ENCODE assay signal across 14 cellular contexts in the genomic region with DNA sequence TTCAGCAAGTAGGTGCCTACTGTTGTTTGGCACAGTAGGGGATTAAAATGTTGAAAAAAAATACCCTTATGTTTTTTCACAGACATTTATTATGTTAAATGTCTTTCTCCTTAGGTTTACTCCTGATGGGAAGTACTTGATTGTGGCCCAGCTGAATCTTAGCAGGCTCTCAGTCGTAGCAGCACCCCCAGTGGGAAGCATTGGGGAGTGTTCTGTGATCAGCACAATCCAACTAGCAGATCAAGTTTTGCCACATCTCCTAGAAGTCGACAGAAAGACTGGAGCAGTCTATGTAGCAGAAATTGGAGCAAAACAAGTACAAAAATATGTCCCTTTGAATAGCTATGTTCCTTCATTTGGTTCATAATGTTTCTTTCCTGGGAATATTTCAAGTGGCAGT. TPM values are rescaled to one million over a fixed set of nuclear protein-coding genes. Genes with fewer than 3 reads are reported as not detected.
DNase-seq lines count a peak whose midpoint lies in the region; ATAC-seq, FAIRE-seq and TF ChIP-seq lines count a peak whose summit lies in the region.
"Had no signal": no experiment of that assay in that cellular context is flagged by ENCODE, and none has a peak within 500 bp of the region (broad histone marks: within the 10 kb centered on the region; RNA-seq: fewer than 3 reads in every experiment).

No MANE protein-coding gene starts in this region.

- no peak for ATAC-seq in aorta (ENCODE audit: low FRiP score)
- no peak for ATAC-seq in Right ventricle myocardium superior (ENCODE audit: poor library complexity)
- ATAC-seq in effector memory CD8-positive, alpha-beta T cell (replicated peaks): no peak
- ATAC-seq: stimulated activated naive B cell treated with anti-CD40 and anti-IgM and Interleukin-4, amounts not matched to agents 10 μg/mL and 1 μg/mL and 100 μg/mL, for 72 hours had no signal

- H3K27me3 ChIP-seq in DOHH2 (ENCODE audit: control insufficient read depth, low read length) (no peaks in the 10 kb centered on the region), Loucy (ENCODE audit: insufficient read depth, low read length, poor library complexity, severe bottlenecking) (no peaks in the 10 kb centered on the region), H1 (replicated peaks in 1 of 4; ENCODE audit: control insufficient read depth in 3 of 4, extremely low read depth in 1 of 4, insufficient read depth in 3 of 4, low read length in 3 of 4) (no peaks in the 10 kb centered on the region), neural progenitor cell (no peaks in the 10 kb centered on the region), aorta (ENCODE audit: control insufficient read depth in 1 of 2, insufficient read depth in 2 of 2, low read length in 1 of 2) (no peaks in the 10 kb centered on the region), right atrium auricular region (no peaks in the 10 kb centered on the region)
- H3K27me3 ChIP-seq: SJSA1 had no signal

- H2BK20ac ChIP-seq in H1 (ENCODE audit: low read length): no peak overlapping the region

- no peak overlapping the region for H3K27ac Mint-ChIP-seq in neural progenitor cell
- peak overlapping the region in 1 of 2 donors; percentile 15 for H3K27ac Mint-ChIP-seq in effector memory CD8-positive, alpha-beta T cell
- H3K27ac Mint-ChIP-seq: stimulated activated naive B cell treated with anti-CD40 and anti-IgM and Interleukin-4, amounts not matched to agents 10 μg/mL and 1 μg/mL and 100 μg/mL, for 72 hours had no signal

- no peak overlapping the region for H2BK12ac ChIP-seq in H1 (ENCODE audit: low read depth, low read length)

- no peaks in the 10 kb centered on the region for H3K79me2 ChIP-seq in DOHH2 (ENCODE audit: control insufficient read depth, low read length)
- peaks cover 6% of the 10 kb centered on the region; the same call in 1 of the 2 replicates for H3K79me2 ChIP-seq in Loucy (ENCODE audit: insufficient read depth, low read length)
- H3K79me2 ChIP-seq in H1 (ENCODE audit: control insufficient read depth in 1 of 2, insufficient read depth in 2 of 2, low read length in 2 of 2): no peaks in the 10 kb centered on the region
- H3K79me2 ChIP-seq in neural progenitor cell (ENCODE audit: low read depth): no peaks in the 10 kb centered on the region

- H3K9me2 ChIP-seq in DOHH2 (replicated peaks; ENCODE audit: control insufficient read depth, low read length) (no peaks in the 10 kb centered on the region), Loucy (replicated peaks; ENCODE audit: low read depth, low read length) (no peaks in the 10 kb centered on the region)

- H2BK15ac ChIP-seq in H1 (ENCODE audit: low read length): no peak overlapping the region

- no peak overlapping the region for H3K18ac ChIP-seq in H1 (ENCODE audit: extremely low read depth, low read length)

- no peak overlapping the region for H3K4me2 ChIP-seq in DOHH2 (ENCODE audit: low read length)
- H3K4me2 ChIP-seq in Loucy (ENCODE audit: low read depth, low read length, poor library complexity, severe bottlenecking): no peak overlapping the region
- peak overlapping the region in 1 of 2 experiments; percentile 34; a peak in 1 of 4 replicates for H3K4me2 ChIP-seq in H1 (ENCODE audit: insufficient read depth in 1 of 2, low read depth in 2 of 2, low read length in 2 of 2)
- no peak overlapping the region for H3K4me2 ChIP-seq in neural progenitor cell

- no peak for TF ChIP-seq EP300 in H1 (IDR thresholded peaks at IDR 0.05; ENCODE audit: borderline replicate concordance in 1 of 2, low read depth in 2 of 2, low read length in 2 of 2)

- TF ChIP-seq CTCF in DOHH2 (IDR thresholded peaks at IDR 0.05; ENCODE audit: low read depth, low read length, poor library complexity, severe bottlenecking): peak; percentile 13
- TF ChIP-seq CTCF in Loucy (conservative IDR thresholded peaks at IDR 0.05; ENCODE audit: low read length): peak; percentile 50
- TF ChIP-seq CTCF in H1 (IDR thresholded peaks at IDR 0.05; ENCODE audit: control extremely low read depth in 1 of 3, insufficient read depth in 1 of 3, low read depth in 1 of 3, low read length in 3 of 3): peak; percentile 36 to 60 (median 50)
- TF ChIP-seq CTCF in neural progenitor cell (IDR thresholded peaks at IDR 0.05): peak; percentile 42
- no peak for TF ChIP-seq CTCF in right atrium auricular region (IDR thresholded peaks at IDR 0.05)

- H3K27ac ChIP-seq in DOHH2 (ENCODE audit: low read depth, low read length) (no peak overlapping the region), H1 (ENCODE audit: low read depth, low read length) (no peak overlapping the region), neural progenitor cell (no peak overlapping the region), aorta (ENCODE audit: low read depth in 1 of 2, low read length in 2 of 2) (no peak overlapping the region), right atrium auricular region (no peak overlapping the region)
- H3K27ac ChIP-seq: SJSA1 had no signal

- peak; percentile 34 to 45 for TF ChIP-seq RAD21 in H1 (IDR thresholded peaks at IDR 0.05 in 1 of 2, conservative IDR thresholded peaks at IDR 0.05 in 1 of 2; ENCODE audit: low read depth in 2 of 2, low read length in 2 of 2)

- H3K9me3 ChIP-seq in DOHH2 (ENCODE audit: control insufficient read depth, insufficient read depth, low read length) (no peaks in the 10 kb centered on the region), Loucy (ENCODE audit: insufficient read depth, low read depth, low read length) (no peaks in the 10 kb centered on the region), H1 (ENCODE audit: insufficient read depth in 2 of 2, low read depth in 1 of 2, low read length in 1 of 2) (no peaks in the 10 kb centered on the region), neural progenitor cell (ENCODE audit: low read depth) (no peaks in the 10 kb centered on the region), aorta (ENCODE audit: control insufficient read depth, low read length) (no peaks in the 10 kb centered on the region), right atrium auricular region (no peaks in the 10 kb centered on the region)
- H3K9me3 ChIP-seq: SJSA1 had no signal

- H3K9ac ChIP-seq in Loucy (ENCODE audit: low read depth, low read length, poor library complexity, severe bottlenecking) (no peak overlapping the region), H1 (replicated peaks in 1 of 4; ENCODE audit: extremely low read depth in 1 of 4, low read depth in 3 of 4, low read length in 3 of 4) (no peak overlapping the region), neural progenitor cell (no peak overlapping the region)

- H3K9me3 Mint-ChIP-seq in neural progenitor cell: no peaks in the 10 kb centered on the region
- no peaks in the 10 kb centered on the region for H3K9me3 Mint-ChIP-seq in effector memory CD8-positive, alpha-beta T cell
- H3K9me3 Mint-ChIP-seq: activated T-helper 2 cell treated with anti-CD3 and anti-CD28 coated beads, Interferon-gamma antibody, Interleukin-2, Interleukin-4, amounts not matched to agents 10 μg/mL and 5 μg/mL and 100 μg/mL, durations not matched to agents 14 hours and 24 hours and 36 hours; stimulated activated naive B cell treated with anti-CD40 and anti-IgM and Interleukin-4, amounts not matched to agents 10 μg/mL and 1 μg/mL and 100 μg/mL, for 72 hours had no signal

- H3K4ac ChIP-seq in H1 (replicated peaks; ENCODE audit: insufficient read length, low read depth, low read length): no peak overlapping the region

- no peak overlapping the region for H3K56ac ChIP-seq in H1 (replicated peaks; ENCODE audit: insufficient read length, low read depth, low read length)

- no peak overlapping the region for H2BK5ac ChIP-seq in H1 (ENCODE audit: low read depth, low read length)

- H3K27me3 Mint-ChIP-seq in neural progenitor cell (ENCODE audit: insufficient read depth, low read depth): no peaks in the 10 kb centered on the region
- no peaks in the 10 kb centered on the region for H3K27me3 Mint-ChIP-seq in effector memory CD8-positive, alpha-beta T cell
- H3K27me3 Mint-ChIP-seq: stimulated activated naive B cell treated with anti-CD40 and anti-IgM and Interleukin-4, amounts not matched to agents 10 μg/mL and 1 μg/mL and 100 μg/mL, for 72 hours had no signal

- 21% methylated on average over 2 of the region's 2 CpGs; no CpG with 5 or more reads in 1 of the 2 experiments for WGBS in H1 (ENCODE audit: extremely low coverage in 1 of 2, insufficient coverage in 1 of 2, insufficient read length in 1 of 2, insufficient replicate concordance in 2 of 2, low coverage in 1 of 2, low lambda C conversion rate in 2 of 2, missing lambda C conversion rate in 1 of 2), 2 experiments
- 28 to 30% methylated on average over 2 of the region's 2 CpGs for WGBS in aorta, 2 donors

- peak; percentile 88 for FAIRE-seq in H1 (lab: Jason Lieb, UNC)

- H3K4me1 ChIP-seq in DOHH2 (ENCODE audit: control insufficient read depth, low read length) (no peaks in the 10 kb centered on the region), Loucy (ENCODE audit: insufficient read depth, low read length, poor library complexity, severe bottlenecking) (peaks cover under 1% of the 10 kb centered on the region), H1 (replicated peaks in 1 of 4; ENCODE audit: control insufficient read depth in 3 of 4, insufficient read depth in 4 of 4, low read length in 3 of 4) (peaks cover 0 to 6% (median 1%) of the 10 kb centered on the region in 4 experiments; a peak in 2 of 7 replicates), neural progenitor cell (peaks cover 3% of the 10 kb centered on the region), aorta (ENCODE audit: control insufficient read depth in 1 of 2, insufficient read depth in 2 of 2, low read length in 2 of 2) (no peaks in the 10 kb centered on the region), right atrium auricular region (no peaks in the 10 kb centered on the region)
- H3K4me1 ChIP-seq: SJSA1 had no signal

- no peak overlapping the region for H4K91ac ChIP-seq in H1 (replicated peaks; ENCODE audit: insufficient read length, low read length)

- H3K4me3 ChIP-seq in DOHH2 (ENCODE audit: low read length): no peak overlapping the region
- H3K4me3 ChIP-seq in Loucy (ENCODE audit: low read length, poor library complexity, severe bottlenecking): no peak overlapping the region
- no peak overlapping the region for H3K4me3 ChIP-seq in H1 (ENCODE audit: extremely low read depth in 1 of 4, insufficient read depth in 2 of 4, low read depth in 3 of 4, low read length in 4 of 4)
- H3K4me3 ChIP-seq in neural progenitor cell: no peak overlapping the region
- no peak overlapping the region for H3K4me3 ChIP-seq in aorta (ENCODE audit: low read length in 2 of 2)
- no peak overlapping the region for H3K4me3 ChIP-seq in right atrium auricular region
- H3K4me3 ChIP-seq: SJSA1 had no signal

- H3K4me3 Mint-ChIP-seq in neural progenitor cell: no peak overlapping the region
- no peak overlapping the region for H3K4me3 Mint-ChIP-seq in effector memory CD8-positive, alpha-beta T cell
- H3K4me3 Mint-ChIP-seq: stimulated activated naive B cell treated with anti-CD40 and anti-IgM and Interleukin-4, amounts not matched to agents 10 μg/mL and 1 μg/mL and 100 μg/mL, for 72 hours had no signal

- H3K36me3 Mint-ChIP-seq in neural progenitor cell: peaks cover 7% of the 10 kb centered on the region
- H3K36me3 Mint-ChIP-seq in effector memory CD8-positive, alpha-beta T cell (ENCODE audit: insufficient read depth): peaks cover 15% of the 10 kb centered on the region

- intact Hi-C loops in aorta (cut with DNase I): no loop called here
- intact Hi-C loops in Right ventricle myocardium superior (cut with DNase I): no loop called here

- peaks cover 5% of the 10 kb centered on the region for H3K4me1 Mint-ChIP-seq in neural progenitor cell
- peaks cover 0 to 7% of the 10 kb centered on the region in 2 donors for H3K4me1 Mint-ChIP-seq in effector memory CD8-positive, alpha-beta T cell (ENCODE audit: low read depth in 2 of 2)

- POLR2A ChIA-PET in H1 (lab: Charles Lee; ENCODE audit: partially characterized antibody): interaction anchor here (1.7 to 3.5 kb wide), 3 partner anchors 10 to 15 kb away, joined by 4 to 23 read pairs (median 5); partner anchors contain the start of genes NHLRC3 and PROSER1

- peaks cover 12% of the 10 kb centered on the region for H3K36me3 ChIP-seq in DOHH2 (ENCODE audit: control insufficient read depth, low read length)
- peaks cover 17% of the 10 kb centered on the region; the same call in 1 of the 2 replicates for H3K36me3 ChIP-seq in Loucy (ENCODE audit: insufficient read depth, low read length)
- H3K36me3 ChIP-seq in H1 (ENCODE audit: control insufficient read depth in 2 of 4, insufficient read depth in 4 of 4, low read length in 3 of 4): no peaks in the 10 kb centered on the region; a peak in 1 of 8 replicates
- H3K36me3 ChIP-seq in neural progenitor cell: peaks cover 7% of the 10 kb centered on the region
- peaks cover 0 to 2% of the 10 kb centered on the region in 2 donors for H3K36me3 ChIP-seq in aorta (ENCODE audit: control insufficient read depth in 1 of 2, insufficient read depth in 2 of 2, low read length in 1 of 2)
- H3K36me3 ChIP-seq in right atrium auricular region: peaks cover 3% of the 10 kb centered on the region
- H3K36me3 ChIP-seq: SJSA1 had no signal

- H3K79me1 ChIP-seq in H1 (ENCODE audit: low read depth, low read length): no peaks in the 10 kb centered on the region

- H4K8ac ChIP-seq in H1 (ENCODE audit: extremely low read depth, insufficient read depth, low read length): no peak overlapping the region

- CTCF ChIA-PET in H1 (lab: Charles Lee; ENCODE audit: partially characterized antibody): interaction anchor here (0.6 to 2.1 kb wide), 14 partner anchors 9 to 617 kb away, joined by 3 to 9 read pairs (median 3); partner anchors contain the start of gene PROSER1

- no peak overlapping the region for H2BK120ac ChIP-seq in H1 (replicated peaks; ENCODE audit: low read depth, low read length)

- no peak overlapping the region for H4K5ac ChIP-seq in H1 (ENCODE audit: insufficient read length, low read depth, low read length)

- H3F3A ChIP-seq in DOHH2 (ENCODE audit: control insufficient read depth, insufficient read depth): no peaks in the 10 kb centered on the region
- H3F3A ChIP-seq in Loucy (ENCODE audit: low read depth): no peaks in the 10 kb centered on the region
- no peaks in the 10 kb centered on the region for H3F3A ChIP-seq in neural progenitor cell (ENCODE audit: low read depth)

- no peaks in the 10 kb centered on the region; the same call in 1 of the 2 replicates for H3K23me2 ChIP-seq in H1 (ENCODE audit: low read depth, low read length)

- H2AFZ ChIP-seq in Loucy (ENCODE audit: low read length): no peak overlapping the region
- no peak overlapping the region for H2AFZ ChIP-seq in H1 (ENCODE audit: low read length)
- H2AFZ ChIP-seq in neural progenitor cell (replicated peaks): no peak overlapping the region

- DNase-seq in H1 (ENCODE audit: low read depth in 1 of 2, low spot score in 2 of 2) (peak; percentile 33 to 49), neural progenitor cell (ENCODE audit: low spot score) (peak; percentile 42), aorta (no peak), Right ventricle myocardium superior (no peak), right atrium auricular region (ENCODE audit: low spot score) (no peak)
- DNase-seq in effector memory CD8-positive, alpha-beta T cell: no peak
- DNase-seq: activated CD4-positive, alpha-beta T cell treated with anti-CD3 and anti-CD28 coated beads for 1 hour; stimulated activated naive B cell treated with anti-CD40 and anti-IgM and Interleukin-4, amounts not matched to agents 10 μg/mL and 1 μg/mL and 100 μg/mL, for 72 hours had no signal

- no peak for TF ChIP-seq POLR2A in H1 (IDR thresholded peaks at IDR 0.05; ENCODE audit: control extremely low read depth in 1 of 2, low read depth in 2 of 2, low read length in 2 of 2)

- H4K20me1 ChIP-seq in DOHH2 (ENCODE audit: control insufficient read depth, insufficient read depth, low read depth, low read length): no peaks in the 10 kb centered on the region
- peaks cover 3% of the 10 kb centered on the region for H4K20me1 ChIP-seq in Loucy (ENCODE audit: insufficient read depth, low read length, poor library complexity, severe bottlenecking)
- H4K20me1 ChIP-seq in H1 (replicated peaks in 1 of 2; ENCODE audit: control insufficient read depth in 1 of 2, insufficient read depth in 2 of 2, low read length in 2 of 2): no peaks in the 10 kb centered on the region
- no peaks in the 10 kb centered on the region for H4K20me1 ChIP-seq in neural progenitor cell (ENCODE audit: low read depth)

- H3K14ac ChIP-seq in H1 (ENCODE audit: insufficient read length): no peak overlapping the region

- no peak overlapping the region for H3K23ac ChIP-seq in H1 (ENCODE audit: insufficient read length)

- no peak overlapping the region for H2AK5ac ChIP-seq in H1 (ENCODE audit: low read depth, low read length)

RNA-seq across cellular contexts. Expression of gene NHLRC3, which starts 9.3 kb away (rescaled TPM):
- 12.4 and 13.1 TPM in 2 replicates for total RNA-seq in H1 (2021; fragmentation: NEBNext Ultra II Directional; extraction: Animal tissue kit (Norgen Biotek cat#: 25700))
- polyA plus RNA-seq in H1 (2011; rRNA removed): 11.4 and 16.9 TPM in 2 replicates
- polyA plus RNA-seq in H1 (2011; cell fraction: cytosol; rRNA removed): 15.5 TPM
- 9.4 TPM for polyA plus RNA-seq in H1 (2011; cell fraction: nucleus; rRNA removed)
- 10.5 to 14.6 TPM (median 11.1 TPM) in 4 replicates for polyA plus RNA-seq in H1 (2012, experiment 1 of 2)
- 1.1 TPM for polyA plus RNA-seq in H1 (2012, experiment 2 of 2)
- polyA plus RNA-seq in H1 (2013, experiment 1 of 2): 12.1 TPM
- polyA plus RNA-seq in H1 (2013, experiment 2 of 2): 12.4 TPM
- polyA minus RNA-seq in H1 (2011; rRNA and poly(A)+ RNA removed): 10.4 and 17.9 TPM in 2 replicates
- 8.4 TPM for polyA minus RNA-seq in H1 (2011; cell fraction: cytosol; rRNA and poly(A)+ RNA removed)
- 23.9 TPM for polyA minus RNA-seq in H1 (2011; cell fraction: nucleus; rRNA and poly(A)+ RNA removed)
- 29.0 and 42.5 TPM in 2 replicates for total RNA-seq in neural progenitor cell (ENCODE audit: low replicate concordance)
- 10 to 100 TPM; 21.9 to 35.9 TPM for total RNA-seq in aorta
- 10 to 100 TPM in 1 of 2 donors, 1 to 10 TPM in 1; 5.4 to 17.4 TPM for polyA plus RNA-seq in aorta
- 10.4 TPM for total RNA-seq in Right ventricle myocardium superior
- total RNA-seq in right atrium auricular region: 1 to 10 TPM; 5.1 to 8.6 TPM

RNA-seq across cellular contexts. Expression of gene PROSER1, which starts 9.7 kb away (rescaled TPM):
- 98.6 and 116 TPM in 2 replicates for total RNA-seq in H1 (2021; fragmentation: NEBNext Ultra II Directional; extraction: Animal tissue kit (Norgen Biotek cat#: 25700))
- polyA plus RNA-seq in H1 (2011; rRNA removed): 90.7 and 99.2 TPM in 2 replicates
- polyA plus RNA-seq in H1 (2011; cell fraction: cytosol; rRNA removed): 41.0 TPM
- 65.8 TPM for polyA plus RNA-seq in H1 (2011; cell fraction: nucleus; rRNA removed)
- 47.9 to 82.0 TPM (median 58.7 TPM) in 4 replicates for polyA plus RNA-seq in H1 (2012, experiment 1 of 2)
- polyA plus RNA-seq in H1 (2012, experiment 2 of 2): 19.8 TPM
- polyA plus RNA-seq in H1 (2013, experiment 1 of 2): 82.2 TPM
- 80.4 TPM for polyA plus RNA-seq in H1 (2013, experiment 2 of 2)
- polyA minus RNA-seq in H1 (2011; rRNA and poly(A)+ RNA removed): 46.5 and 56.7 TPM in 2 replicates
- 47.6 TPM for polyA minus RNA-seq in H1 (2011; cell fraction: cytosol; rRNA and poly(A)+ RNA removed)
- 83.0 TPM for polyA minus RNA-seq in H1 (2011; cell fraction: nucleus; rRNA and poly(A)+ RNA removed)
- total RNA-seq in neural progenitor cell (ENCODE audit: low replicate concordance): 44.4 and 72.0 TPM in 2 replicates
- 10 to 100 TPM; 22.4 to 26.4 TPM for total RNA-seq in aorta
- 10 to 100 TPM in 1 of 2 donors, 1 to 10 TPM in 1; 2.0 to 10.7 TPM for polyA plus RNA-seq in aorta
- 13.2 TPM for total RNA-seq in Right ventricle myocardium superior
- total RNA-seq in right atrium auricular region: 1 to 10 TPM; 7.8 to 8.9 TPM

RNA-seq across cellular contexts. Expression of gene STOML3, which starts 56.9 kb away (rescaled TPM):
- total RNA-seq in H1 (2021; fragmentation: NEBNext Ultra II Directional; extraction: Animal tissue kit (Norgen Biotek cat#: 25700)): not detected in 2 replicates
- polyA plus RNA-seq in H1 (2011; rRNA removed): 0.06 TPM in 1 of 2 replicates, not detected in the other
- 0.04 TPM for polyA plus RNA-seq in H1 (2011; cell fraction: cytosol; rRNA removed)
- not detected for polyA plus RNA-seq in H1 (2011; cell fraction: nucleus; rRNA removed)
- 0.11 TPM in 1 of 4 replicates, not detected in the others for polyA plus RNA-seq in H1 (2012, experiment 1 of 2)
- not detected for polyA plus RNA-seq in H1 (2012, experiment 2 of 2)
- polyA plus RNA-seq in H1 (2013, experiment 1 of 2): 0.04 TPM
- polyA plus RNA-seq in H1 (2013, experiment 2 of 2): 0.04 TPM
- not detected in 2 replicates for polyA minus RNA-seq in H1 (2011; rRNA and poly(A)+ RNA removed)
- not detected for polyA minus RNA-seq in H1 (2011; cell fraction: cytosol; rRNA and poly(A)+ RNA removed)
- polyA minus RNA-seq in H1 (2011; cell fraction: nucleus; rRNA and poly(A)+ RNA removed): not detected
- 0.21 and 0.28 TPM in 2 replicates for total RNA-seq in neural progenitor cell (ENCODE audit: low replicate concordance)
- total RNA-seq in aorta: not detected
- polyA plus RNA-seq in aorta: not detected
- total RNA-seq in Right ventricle myocardium superior: not detected
- not detected for total RNA-seq in right atrium auricular region
- total RNA-seq: activated T-helper 2 cell treated with anti-CD3 and anti-CD28 coated beads, Interferon-gamma antibody, Interleukin-2, Interleukin-4, amounts not matched to agents 10 μg/mL and 5 μg/mL and 100 μg/mL, durations not matched to agents 14 hours and 24 hours and 36 hours; fibroblast of lung; M059J; SJSA1 had no signal
- polyA plus RNA-seq: fibroblast of lung had no signal

Comparison
In these comparisons a context has a peak if more than half of its experiments do, and no peak if none do; other contexts are left out.
1. CTCF ChIP-seq: peak in DOHH2 (single experiment), Loucy (single experiment), H1 (3 of 3) and neural progenitor cell (single experiment); none in right atrium auricular region (0 of 2).
2. DNase-seq: peak in H1 (2 of 2) and neural progenitor cell (single experiment); none in aorta (0 of 2), Right ventricle myocardium superior (single experiment), effector memory CD8-positive, alpha-beta T cell (0 of 3) and right atrium auricular region (single experiment).